Comparison of ENCODE assay signal across 13 cellular contexts in genomic region chr2:8469709-8470493, GRCh38.
A peak's percentile ranks its signal among the peaks of the same experiment; 100 is the strongest.
DNase-seq lines count a peak whose midpoint lies in the region; ATAC-seq, FAIRE-seq and TF ChIP-seq lines count a peak whose summit lies in the region.
"Had no signal": no experiment of that assay in that cellular context is flagged by ENCODE, and none has a peak within 500 bp of the region (broad histone marks: within the 10 kb centered on the region; RNA-seq: fewer than 3 reads in every experiment).

No MANE protein-coding gene starts in this region.

- peak; percentile 50 for DNase-seq in GM19239 (ENCODE audit: insufficient read length, low spot score)
- peak; percentile 22 for DNase-seq in astrocyte (ENCODE audit: low read depth)
- no peak for DNase-seq in GOT3 (lab: John Stamatoyannopoulos, UW)
- DNase-seq in right atrium auricular region (ENCODE audit: low spot score) = no peak
- DNase-seq in EL = no peak
- no peak for DNase-seq in DMS 273 (lab: John Stamatoyannopoulos, UW; ENCODE audit: unreplicated experiment)
- DNase-seq: caudate nucleus, RPMI8226, upper lobe of right lung had no signal

- peaks cover 17% of the 10 kb centered on the region for H3K27me3 Mint-ChIP-seq in astrocyte (ENCODE audit: low read depth, unreplicated experiment)

- H3K79me2 ChIP-seq in astrocyte (ENCODE audit: insufficient read depth, low read length) = no peaks in the 10 kb centered on the region

- peaks cover 5% of the 10 kb centered on the region for H3K9me3 Mint-ChIP-seq in astrocyte (ENCODE audit: unreplicated experiment)

- H3K27ac Mint-ChIP-seq in astrocyte (ENCODE audit: unreplicated experiment) = no peak overlapping the region

- H3K4me2 ChIP-seq in BLaER1 treated with 17β-estradiol and CSF1 and Interleukin-3, amounts not matched to agents 10 nM and 100 nM = peak overlapping the region; percentile 68 to 93 (median 78)
- no peak overlapping the region for H3K4me2 ChIP-seq in astrocyte (ENCODE audit: low read length)

- TF ChIP-seq CTCF in astrocyte (IDR thresholded peaks at IDR 0.05; ENCODE audit: insufficient read depth, low read depth, low read length) (no peak), right atrium auricular region (IDR thresholded peaks at IDR 0.05) (no peak)

- H4K20me1 ChIP-seq in BLaER1 treated with 17β-estradiol and CSF1 and Interleukin-3, amounts not matched to agents 10 nM and 100 nM = no peaks in the 10 kb centered on the region
- no peaks in the 10 kb centered on the region for H4K20me1 ChIP-seq in astrocyte (ENCODE audit: insufficient read depth, low read length)

- peaks cover 0 to 17% (median 11%) of the 10 kb centered on the region in 11 experiments; a peak in 15 of 22 replicates for H3K9me3 ChIP-seq in BLaER1 treated with 17β-estradiol and CSF1 and Interleukin-3, amounts not matched to agents 10 nM and 100 nM (replicated peaks in 1 of 11)
- H3K9me3 ChIP-seq in astrocyte (ENCODE audit: insufficient read depth, low read depth, low read length) (no peaks in the 10 kb centered on the region), right atrium auricular region (no peaks in the 10 kb centered on the region)
- H3K9me3 ChIP-seq: esophagus muscularis mucosa, upper lobe of right lung had no signal

- H3K9ac ChIP-seq in BLaER1 treated with 17β-estradiol and CSF1 and Interleukin-3, amounts not matched to agents 10 nM and 100 nM = no peak overlapping the region
- H3K9ac ChIP-seq in astrocyte (ENCODE audit: low read length) = no peak overlapping the region

- peaks cover 2% of the 10 kb centered on the region for H3K4me1 Mint-ChIP-seq in astrocyte (ENCODE audit: low read depth, unreplicated experiment)

- H3K27ac ChIP-seq in BLaER1 treated with 17β-estradiol and CSF1 and Interleukin-3, amounts not matched to agents 10 nM and 100 nM = peak overlapping the region in 6 of 11 experiments; percentile 17 to 99 (median 29); a peak in 7 of 22 replicates
- H3K27ac ChIP-seq in astrocyte (ENCODE audit: low read depth, low read length) (no peak overlapping the region), right atrium auricular region (no peak overlapping the region)
- H3K27ac ChIP-seq: esophagus muscularis mucosa, upper lobe of right lung had no signal

- no peaks in the 10 kb centered on the region for H3K36me3 Mint-ChIP-seq in astrocyte (ENCODE audit: low read depth, unreplicated experiment)

- peaks cover 53 to 69% (median 63%) of the 10 kb centered on the region in 10 experiments for H3K4me1 ChIP-seq in BLaER1 treated with 17β-estradiol and CSF1 and Interleukin-3, amounts not matched to agents 10 nM and 100 nM
- no peaks in the 10 kb centered on the region for H3K4me1 ChIP-seq in astrocyte (ENCODE audit: insufficient read depth, low read length)
- H3K4me1 ChIP-seq in right atrium auricular region = peaks cover 0 to 8% of the 10 kb centered on the region in 2 donors
- H3K4me1 ChIP-seq: esophagus muscularis mucosa had no signal

- no peak overlapping the region; a peak in 1 of 20 replicates for H3K4me3 ChIP-seq in BLaER1 treated with 17β-estradiol and CSF1 and Interleukin-3, amounts not matched to agents 10 nM and 100 nM
- H3K4me3 ChIP-seq in astrocyte (ENCODE audit: insufficient read depth, low read depth, low read length) = no peak overlapping the region
- H3K4me3 ChIP-seq in right atrium auricular region = no peak overlapping the region
- H3K4me3 ChIP-seq: esophagus muscularis mucosa, upper lobe of right lung had no signal

- ATAC-seq in HG03175 (IDR thresholded peaks at IDR 0.05; ENCODE audit: unreplicated experiment) = peak; percentile 68
- ATAC-seq: upper lobe of right lung had no signal

- FAIRE-seq in GM19239 (lab: Jason Lieb, UNC) (peak; percentile 88), astrocyte (lab: Jason Lieb, UNC) (no peak)

- 0 out of 22 replicates have a peak, but pooled peaks cover 0 to 1% (median 0%) of the 10 kb centered on the region in 11 experiments for H3K27me3 ChIP-seq in BLaER1 treated with 17β-estradiol and CSF1 and Interleukin-3, amounts not matched to agents 10 nM and 100 nM
- H3K27me3 ChIP-seq in astrocyte (ENCODE audit: insufficient read depth, low read length) = no peaks in the 10 kb centered on the region
- H3K27me3 ChIP-seq in right atrium auricular region = no peaks in the 10 kb centered on the region
- H3K27me3 ChIP-seq: esophagus muscularis mucosa, upper lobe of right lung had no signal

- H3K4me3 Mint-ChIP-seq in astrocyte (ENCODE audit: unreplicated experiment) = no peak overlapping the region
- H3K4me3 Mint-ChIP-seq: activated T-helper 1 cell treated with anti-CD3 and anti-CD28 coated beads, Interleukin-12 subunit alpha, Interleukin-12 subunit beta, Interleukin-2, Interleukin-4 antibody, amounts not matched to agents 30 ng/mL and 10 ng/mL and 1 ng/mL, durations not matched to agents 14 hours and 24 hours and 36 hours had no signal

- no peaks in the 10 kb centered on the region; a peak in 1 of 22 replicates for H3K36me3 ChIP-seq in BLaER1 treated with 17β-estradiol and CSF1 and Interleukin-3, amounts not matched to agents 10 nM and 100 nM
- H3K36me3 ChIP-seq in astrocyte (ENCODE audit: insufficient read depth, low read length) (no peaks in the 10 kb centered on the region), right atrium auricular region (no peaks in the 10 kb centered on the region)
- H3K36me3 ChIP-seq: esophagus muscularis mucosa, upper lobe of right lung had no signal

- H2AFZ ChIP-seq in astrocyte (ENCODE audit: low read depth, low read length) = no peak overlapping the region

Comparison
In these comparisons a context has a peak if more than half of its experiments do, and no peak if none do; other contexts are left out.
1. H3K27ac ChIP-seq: peak in BLaER1 treated with 17β-estradiol and CSF1 and Interleukin-3, amounts not matched to agents 10 nM and 100 nM (6 of 11); none in astrocyte (single experiment) and right atrium auricular region (0 of 2).
2. DNase-seq: peak in GM19239 (single experiment) and astrocyte (single experiment); none in GOT3 (single experiment), right atrium auricular region (single experiment), EL (single experiment) and DMS 273 (single experiment).